ENCODE assay signal across 1 cellular context in the genomic region with DNA sequence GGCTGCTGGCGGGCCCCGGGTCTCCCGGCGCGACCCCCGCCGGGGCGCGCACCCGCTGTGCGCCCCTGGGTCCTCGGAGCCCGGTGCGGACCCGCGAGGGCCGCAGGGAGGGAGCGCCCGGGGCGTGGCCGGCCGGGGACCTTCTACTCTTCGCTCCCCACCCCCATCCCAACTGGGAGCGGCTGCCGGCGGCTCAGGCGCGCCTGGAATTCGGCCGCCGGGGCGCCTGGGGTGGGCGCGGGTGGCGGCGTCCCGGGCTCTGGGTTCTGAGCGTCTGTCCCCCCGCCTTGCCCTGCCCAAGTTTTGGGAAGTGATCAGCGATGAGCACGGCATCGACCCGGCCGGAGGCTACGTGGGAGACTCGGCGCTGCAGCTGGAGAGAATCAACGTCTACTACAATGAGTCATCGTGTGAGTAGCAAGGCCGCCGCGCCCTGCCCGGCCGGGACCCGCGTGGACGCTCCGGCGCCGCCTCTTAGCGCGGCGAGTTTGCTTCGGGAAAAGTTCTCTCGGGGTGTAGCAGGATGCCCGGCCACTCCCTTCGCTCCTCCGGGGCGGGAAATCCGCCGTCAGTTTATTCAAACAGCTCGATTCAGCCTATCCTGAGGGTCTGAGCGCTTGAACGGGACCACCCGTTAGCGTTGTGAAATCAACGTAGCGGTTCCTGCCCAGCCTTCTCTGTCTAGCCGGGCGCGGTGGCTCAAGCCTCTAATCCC.
A peak's percentile ranks its signal among the peaks of the same experiment; 100 is the strongest.
TF ChIP-seq lines count a peak whose summit lies in the region.

No MANE protein-coding gene starts in this region.

TF ChIP-seq in HepG2, 621 proteins besides CTCF, POLR2A, EP300 and RAD21 (continued from another document and continues in another):
- TF ChIP-seq, protein P1, sequence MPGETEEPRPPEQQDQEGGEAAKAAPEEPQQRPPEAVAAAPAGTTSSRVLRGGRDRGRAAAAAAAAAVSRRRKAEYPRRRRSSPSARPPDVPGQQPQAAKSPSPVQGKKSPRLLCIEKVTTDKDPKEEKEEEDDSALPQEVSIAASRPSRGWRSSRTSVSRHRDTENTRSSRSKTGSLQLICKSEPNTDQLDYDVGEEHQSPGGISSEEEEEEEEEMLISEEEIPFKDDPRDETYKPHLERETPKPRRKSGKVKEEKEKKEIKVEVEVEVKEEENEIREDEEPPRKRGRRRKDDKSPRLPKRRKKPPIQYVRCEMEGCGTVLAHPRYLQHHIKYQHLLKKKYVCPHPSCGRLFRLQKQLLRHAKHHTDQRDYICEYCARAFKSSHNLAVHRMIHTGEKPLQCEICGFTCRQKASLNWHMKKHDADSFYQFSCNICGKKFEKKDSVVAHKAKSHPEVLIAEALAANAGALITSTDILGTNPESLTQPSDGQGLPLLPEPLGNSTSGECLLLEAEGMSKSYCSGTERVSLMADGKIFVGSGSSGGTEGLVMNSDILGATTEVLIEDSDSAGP (CRISPR knock-in tag; IDR thresholded peaks at IDR 0.05; ENCODE audit: borderline replicate concordance) = peak; percentile 29; the same call in 1 of the 2 replicates
- TF ChIP-seq, protein P2, sequence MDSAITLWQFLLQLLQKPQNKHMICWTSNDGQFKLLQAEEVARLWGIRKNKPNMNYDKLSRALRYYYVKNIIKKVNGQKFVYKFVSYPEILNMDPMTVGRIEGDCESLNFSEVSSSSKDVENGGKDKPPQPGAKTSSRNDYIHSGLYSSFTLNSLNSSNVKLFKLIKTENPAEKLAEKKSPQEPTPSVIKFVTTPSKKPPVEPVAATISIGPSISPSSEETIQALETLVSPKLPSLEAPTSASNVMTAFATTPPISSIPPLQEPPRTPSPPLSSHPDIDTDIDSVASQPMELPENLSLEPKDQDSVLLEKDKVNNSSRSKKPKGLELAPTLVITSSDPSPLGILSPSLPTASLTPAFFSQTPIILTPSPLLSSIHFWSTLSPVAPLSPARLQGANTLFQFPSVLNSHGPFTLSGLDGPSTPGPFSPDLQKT (CRISPR knock-in tag; IDR thresholded peaks at IDR 0.05; ENCODE audit: borderline replicate concordance) = no peak
- TF ChIP-seq, protein P3, sequence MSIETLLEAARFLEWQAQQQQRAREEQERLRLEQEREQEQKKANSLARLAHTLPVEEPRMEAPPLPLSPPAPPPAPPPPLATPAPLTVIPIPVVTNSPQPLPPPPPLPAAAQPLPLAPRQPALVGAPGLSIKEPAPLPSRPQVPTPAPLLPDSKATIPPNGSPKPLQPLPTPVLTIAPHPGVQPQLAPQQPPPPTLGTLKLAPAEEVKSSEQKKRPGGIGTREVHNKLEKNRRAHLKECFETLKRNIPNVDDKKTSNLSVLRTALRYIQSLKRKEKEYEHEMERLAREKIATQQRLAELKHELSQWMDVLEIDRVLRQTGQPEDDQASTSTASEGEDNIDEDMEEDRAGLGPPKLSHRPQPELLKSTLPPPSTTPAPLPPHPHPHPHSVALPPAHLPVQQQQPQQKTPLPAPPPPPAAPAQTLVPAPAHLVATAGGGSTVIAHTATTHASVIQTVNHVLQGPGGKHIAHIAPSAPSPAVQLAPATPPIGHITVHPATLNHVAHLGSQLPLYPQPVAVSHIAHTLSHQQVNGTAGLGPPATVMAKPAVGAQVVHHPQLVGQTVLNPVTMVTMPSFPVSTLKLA (IDR thresholded peaks at IDR 0.05) = no peak
- TF ChIP-seq ZSCAN25 (CRISPR knock-in tag; IDR thresholded peaks at IDR 0.05) (no peak), TBX3 (IDR thresholded peaks at IDR 0.05; ENCODE audit: borderline replicate concordance) (no peak), ZNF850 (CRISPR knock-in tag; conservative IDR thresholded peaks at IDR 0.05) (no peak), ZNF878 (CRISPR knock-in tag; IDR thresholded peaks at IDR 0.05) (0 out of 2 replicates have a peak, but pooled peaks have one; percentile 32), MAZ (IDR thresholded peaks at IDR 0.05; ENCODE audit: borderline replicate concordance, low read depth, low read length) (no peak), MAZ (CRISPR knock-in tag; IDR thresholded peaks at IDR 0.05; ENCODE audit: low read depth) (no peak), JUN (CRISPR knock-in tag; IDR thresholded peaks at IDR 0.05) (no peak), MEF2D (CRISPR knock-in tag; IDR thresholded peaks at IDR 0.05) (no peak), BORCS8-MEF2B (CRISPR knock-in tag; IDR thresholded peaks at IDR 0.05) (no peak), CEBPG (CRISPR knock-in tag; IDR thresholded peaks at IDR 0.05) (peak; percentile 23; the same call in 1 of the 2 replicates), MYC (CRISPR knock-in tag; IDR thresholded peaks at IDR 0.05; ENCODE audit: borderline replicate concordance) (peak; percentile 43; the same call in 1 of the 2 replicates), SAP130 (CRISPR knock-in tag; IDR thresholded peaks at IDR 0.05; ENCODE audit: low read depth) (peak; percentile 63), ZSCAN20 (CRISPR knock-in tag; IDR thresholded peaks at IDR 0.05; ENCODE audit: borderline replicate concordance) (no peak), NKX3-1 (CRISPR knock-in tag; IDR thresholded peaks at IDR 0.05) (peak; percentile 61; the same call in 1 of the 2 replicates), CEBPB (IDR thresholded peaks at IDR 0.05; ENCODE audit: borderline replicate concordance, low read depth, low read length) (peak; percentile 27; the same call in 1 of the 2 replicates), HES4 (CRISPR knock-in tag; IDR thresholded peaks at IDR 0.05; ENCODE audit: borderline replicate concordance) (no peak), KDM5B (CRISPR knock-in tag; IDR thresholded peaks at IDR 0.05; ENCODE audit: borderline replicate concordance) (peak; percentile 60), CBX1 (IDR thresholded peaks at IDR 0.05; ENCODE audit: low read depth) (no peak), PRMT3 (CRISPR knock-in tag; IDR thresholded peaks at IDR 0.05; ENCODE audit: borderline replicate concordance, low read depth) (no peak)
- TF ChIP-seq, protein P4, sequence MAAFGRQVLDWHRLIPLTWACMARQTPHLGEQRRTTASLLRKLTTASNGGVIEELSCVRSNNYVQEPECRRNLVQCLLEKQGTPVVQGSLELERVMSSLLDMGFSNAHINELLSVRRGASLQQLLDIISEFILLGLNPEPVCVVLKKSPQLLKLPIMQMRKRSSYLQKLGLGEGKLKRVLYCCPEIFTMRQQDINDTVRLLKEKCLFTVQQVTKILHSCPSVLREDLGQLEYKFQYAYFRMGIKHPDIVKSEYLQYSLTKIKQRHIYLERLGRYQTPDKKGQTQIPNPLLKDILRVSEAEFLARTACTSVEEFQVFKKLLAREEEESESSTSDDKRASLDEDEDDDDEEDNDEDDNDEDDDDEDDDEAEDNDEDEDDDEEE (CRISPR knock-in tag; IDR thresholded peaks at IDR 0.05) = peak; percentile 39; the same call in 1 of the 2 replicates
- TF ChIP-seq, protein P5, sequence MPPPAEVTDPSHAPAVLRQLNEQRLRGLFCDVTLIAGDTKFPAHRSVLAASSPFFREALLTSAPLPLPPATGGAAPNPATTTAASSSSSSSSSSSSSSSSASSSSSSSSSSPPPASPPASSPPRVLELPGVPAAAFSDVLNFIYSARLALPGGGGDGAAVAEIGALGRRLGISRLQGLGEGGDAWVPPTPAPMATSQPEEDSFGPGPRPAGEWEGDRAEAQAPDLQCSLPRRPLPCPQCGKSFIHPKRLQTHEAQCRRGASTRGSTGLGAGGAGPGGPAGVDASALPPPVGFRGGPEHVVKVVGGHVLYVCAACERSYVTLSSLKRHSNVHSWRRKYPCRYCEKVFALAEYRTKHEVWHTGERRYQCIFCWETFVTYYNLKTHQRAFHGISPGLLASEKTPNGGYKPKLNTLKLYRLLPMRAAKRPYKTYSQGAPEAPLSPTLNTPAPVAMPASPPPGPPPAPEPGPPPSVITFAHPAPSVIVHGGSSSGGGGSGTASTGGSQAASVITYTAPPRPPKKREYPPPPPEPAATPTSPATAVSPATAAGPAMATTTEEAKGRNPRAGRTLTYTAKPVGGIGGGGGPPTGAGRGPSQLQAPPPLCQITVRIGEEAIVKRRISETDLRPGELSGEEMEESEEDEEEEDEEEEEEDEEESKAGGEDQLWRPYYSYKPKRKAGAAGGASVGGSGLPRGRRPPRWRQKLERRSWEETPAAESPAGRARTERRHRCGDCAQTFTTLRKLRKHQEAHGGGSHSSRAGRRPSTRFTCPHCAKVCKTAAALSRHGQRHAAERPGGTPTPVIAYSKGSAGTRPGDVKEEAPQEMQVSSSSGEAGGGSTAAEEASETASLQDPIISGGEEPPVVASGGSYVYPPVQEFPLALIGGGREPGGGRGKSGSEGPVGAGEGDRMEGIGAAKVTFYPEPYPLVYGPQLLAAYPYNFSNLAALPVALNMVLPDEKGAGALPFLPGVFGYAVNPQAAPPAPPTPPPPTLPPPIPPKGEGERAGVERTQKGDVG (CRISPR knock-in tag; IDR thresholded peaks at IDR 0.05; ENCODE audit: borderline replicate concordance) = 0 out of 2 replicates have a peak, but pooled peaks have one; percentile 42
- TF ChIP-seq, protein P6, sequence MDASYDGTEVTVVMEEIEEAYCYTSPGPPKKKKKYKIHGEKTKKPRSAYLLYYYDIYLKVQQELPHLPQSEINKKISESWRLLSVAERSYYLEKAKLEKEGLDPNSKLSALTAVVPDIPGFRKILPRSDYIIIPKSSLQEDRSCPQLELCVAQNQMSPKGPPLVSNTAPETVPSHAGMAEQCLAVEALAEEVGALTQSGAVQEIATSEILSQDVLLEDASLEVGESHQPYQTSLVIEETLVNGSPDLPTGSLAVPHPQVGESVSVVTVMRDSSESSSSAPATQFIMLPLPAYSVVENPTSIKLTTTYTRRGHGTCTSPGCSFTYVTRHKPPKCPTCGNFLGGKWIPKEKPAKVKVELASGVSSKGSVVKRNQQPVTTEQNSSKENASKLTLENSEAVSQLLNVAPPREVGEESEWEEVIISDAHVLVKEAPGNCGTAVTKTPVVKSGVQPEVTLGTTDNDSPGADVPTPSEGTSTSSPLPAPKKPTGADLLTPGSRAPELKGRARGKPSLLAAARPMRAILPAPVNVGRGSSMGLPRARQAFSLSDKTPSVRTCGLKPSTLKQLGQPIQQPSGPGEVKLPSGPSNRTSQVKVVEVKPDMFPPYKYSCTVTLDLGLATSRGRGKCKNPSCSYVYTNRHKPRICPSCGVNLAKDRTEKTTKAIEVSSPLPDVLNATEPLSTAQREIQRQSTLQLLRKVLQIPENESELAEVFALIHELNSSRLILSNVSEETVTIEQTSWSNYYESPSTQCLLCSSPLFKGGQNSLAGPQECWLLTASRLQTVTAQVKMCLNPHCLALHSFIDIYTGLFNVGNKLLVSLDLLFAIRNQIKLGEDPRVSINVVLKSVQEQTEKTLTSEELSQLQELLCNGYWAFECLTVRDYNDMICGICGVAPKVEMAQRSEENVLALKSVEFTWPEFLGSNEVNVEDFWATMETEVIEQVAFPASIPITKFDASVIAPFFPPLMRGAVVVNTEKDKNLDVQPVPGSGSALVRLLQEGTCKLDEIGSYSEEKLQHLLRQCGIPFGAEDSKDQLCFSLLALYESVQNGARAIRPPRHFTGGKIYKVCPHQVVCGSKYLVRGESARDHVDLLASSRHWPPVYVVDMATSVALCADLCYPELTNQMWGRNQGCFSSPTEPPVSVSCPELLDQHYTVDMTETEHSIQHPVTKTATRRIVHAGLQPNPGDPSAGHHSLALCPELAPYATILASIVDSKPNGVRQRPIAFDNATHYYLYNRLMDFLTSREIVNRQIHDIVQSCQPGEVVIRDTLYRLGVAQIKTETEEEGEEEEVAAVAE (CRISPR knock-in tag; IDR thresholded peaks at IDR 0.05; ENCODE audit: borderline replicate concordance) = no peak
- TF ChIP-seq, protein P7, sequence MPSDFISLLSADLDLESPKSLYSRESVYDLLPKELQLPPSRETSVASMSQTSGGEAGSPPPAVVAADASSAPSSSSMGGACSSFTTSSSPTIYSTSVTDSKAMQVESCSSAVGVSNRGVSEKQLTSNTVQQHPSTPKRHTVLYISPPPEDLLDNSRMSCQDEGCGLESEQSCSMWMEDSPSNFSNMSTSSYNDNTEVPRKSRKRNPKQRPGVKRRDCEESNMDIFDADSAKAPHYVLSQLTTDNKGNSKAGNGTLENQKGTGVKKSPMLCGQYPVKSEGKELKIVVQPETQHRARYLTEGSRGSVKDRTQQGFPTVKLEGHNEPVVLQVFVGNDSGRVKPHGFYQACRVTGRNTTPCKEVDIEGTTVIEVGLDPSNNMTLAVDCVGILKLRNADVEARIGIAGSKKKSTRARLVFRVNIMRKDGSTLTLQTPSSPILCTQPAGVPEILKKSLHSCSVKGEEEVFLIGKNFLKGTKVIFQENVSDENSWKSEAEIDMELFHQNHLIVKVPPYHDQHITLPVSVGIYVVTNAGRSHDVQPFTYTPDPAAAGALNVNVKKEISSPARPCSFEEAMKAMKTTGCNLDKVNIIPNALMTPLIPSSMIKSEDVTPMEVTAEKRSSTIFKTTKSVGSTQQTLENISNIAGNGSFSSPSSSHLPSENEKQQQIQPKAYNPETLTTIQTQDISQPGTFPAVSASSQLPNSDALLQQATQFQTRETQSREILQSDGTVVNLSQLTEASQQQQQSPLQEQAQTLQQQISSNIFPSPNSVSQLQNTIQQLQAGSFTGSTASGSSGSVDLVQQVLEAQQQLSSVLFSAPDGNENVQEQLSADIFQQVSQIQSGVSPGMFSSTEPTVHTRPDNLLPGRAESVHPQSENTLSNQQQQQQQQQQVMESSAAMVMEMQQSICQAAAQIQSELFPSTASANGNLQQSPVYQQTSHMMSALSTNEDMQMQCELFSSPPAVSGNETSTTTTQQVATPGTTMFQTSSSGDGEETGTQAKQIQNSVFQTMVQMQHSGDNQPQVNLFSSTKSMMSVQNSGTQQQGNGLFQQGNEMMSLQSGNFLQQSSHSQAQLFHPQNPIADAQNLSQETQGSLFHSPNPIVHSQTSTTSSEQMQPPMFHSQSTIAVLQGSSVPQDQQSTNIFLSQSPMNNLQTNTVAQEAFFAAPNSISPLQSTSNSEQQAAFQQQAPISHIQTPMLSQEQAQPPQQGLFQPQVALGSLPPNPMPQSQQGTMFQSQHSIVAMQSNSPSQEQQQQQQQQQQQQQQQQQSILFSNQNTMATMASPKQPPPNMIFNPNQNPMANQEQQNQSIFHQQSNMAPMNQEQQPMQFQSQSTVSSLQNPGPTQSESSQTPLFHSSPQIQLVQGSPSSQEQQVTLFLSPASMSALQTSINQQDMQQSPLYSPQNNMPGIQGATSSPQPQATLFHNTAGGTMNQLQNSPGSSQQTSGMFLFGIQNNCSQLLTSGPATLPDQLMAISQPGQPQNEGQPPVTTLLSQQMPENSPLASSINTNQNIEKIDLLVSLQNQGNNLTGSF (CRISPR knock-in tag; IDR thresholded peaks at IDR 0.05) = no peak
- TF ChIP-seq, protein P8, sequence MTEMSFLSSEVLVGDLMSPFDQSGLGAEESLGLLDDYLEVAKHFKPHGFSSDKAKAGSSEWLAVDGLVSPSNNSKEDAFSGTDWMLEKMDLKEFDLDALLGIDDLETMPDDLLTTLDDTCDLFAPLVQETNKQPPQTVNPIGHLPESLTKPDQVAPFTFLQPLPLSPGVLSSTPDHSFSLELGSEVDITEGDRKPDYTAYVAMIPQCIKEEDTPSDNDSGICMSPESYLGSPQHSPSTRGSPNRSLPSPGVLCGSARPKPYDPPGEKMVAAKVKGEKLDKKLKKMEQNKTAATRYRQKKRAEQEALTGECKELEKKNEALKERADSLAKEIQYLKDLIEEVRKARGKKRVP (CRISPR knock-in tag; IDR thresholded peaks at IDR 0.05) = no peak
